Comparison of ENCODE assay signal across 1 cellular context in the genomic region with DNA sequence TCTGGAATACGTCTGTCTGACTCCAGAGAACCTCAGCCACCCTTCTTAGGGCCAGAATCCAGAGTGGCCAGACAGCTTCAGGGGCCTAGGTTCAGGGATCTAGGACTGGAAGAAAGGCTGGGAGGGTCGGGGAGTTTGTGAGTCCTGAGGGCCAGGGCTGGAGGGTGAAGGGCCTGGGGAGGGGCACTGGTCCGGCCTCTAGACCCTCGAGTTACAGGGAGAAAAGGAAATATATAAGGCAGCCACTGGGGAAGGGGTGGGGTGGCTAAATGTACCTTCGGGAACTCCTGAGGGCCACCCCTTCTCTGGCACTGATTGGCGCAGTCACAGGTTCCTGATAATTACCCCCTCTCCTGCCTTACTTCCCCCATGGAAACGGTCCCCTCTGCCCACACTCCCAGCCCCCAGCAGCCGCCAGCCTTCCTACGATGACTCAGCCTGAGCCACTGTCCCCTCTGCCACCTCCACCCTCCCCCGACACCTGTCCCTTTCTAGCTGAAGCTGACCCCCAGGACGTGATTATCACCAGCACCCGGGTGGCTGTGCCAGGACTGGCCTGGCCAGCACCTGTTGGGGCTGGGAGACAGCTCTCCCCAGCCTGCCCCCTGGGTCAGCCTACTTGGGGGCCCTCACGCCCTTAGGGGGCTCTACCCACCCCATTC.
TF ChIP-seq lines count a peak whose summit lies in the region.

No MANE protein-coding gene starts in this region.

TF ChIP-seq in HCT116, 20 proteins besides CTCF, POLR2A, EP300 and RAD21:
- TF ChIP-seq FOSL1 (IDR thresholded peaks at IDR 0.05; ENCODE audit: low read depth) (peak; percentile 41; the same call in 1 of the 2 replicates), REST (IDR thresholded peaks at IDR 0.05; ENCODE audit: low read depth) (no peak), MAX (IDR thresholded peaks at IDR 0.05) (no peak), ZFX (IDR thresholded peaks at IDR 0.05) (no peak), SP1 (IDR thresholded peaks at IDR 0.05; ENCODE audit: low read depth) (peak; percentile 16; the same call in 1 of the 2 replicates), CBX3 (IDR thresholded peaks at IDR 0.05; ENCODE audit: low read depth) (no peak), SRF (IDR thresholded peaks at IDR 0.05; ENCODE audit: low read depth) (no peak), YY1 (IDR thresholded peaks at IDR 0.05; ENCODE audit: extremely low read depth, insufficient replicate concordance, low read depth, low read length) (no peak), SIN3A (IDR thresholded peaks at IDR 0.05; ENCODE audit: low read depth) (no peak), TCF7L2 (IDR thresholded peaks at IDR 0.05; ENCODE audit: borderline replicate concordance, extremely low read depth, insufficient read depth, insufficient read length) (no peak), EGR1 (IDR thresholded peaks at IDR 0.05; ENCODE audit: low read depth) (no peak), POLR2AphosphoS5 (IDR thresholded peaks at IDR 0.05; ENCODE audit: low read depth, low read length) (0 out of 2 replicates have a peak, but pooled peaks have one; percentile 27)
- TF ChIP-seq, protein P1, sequence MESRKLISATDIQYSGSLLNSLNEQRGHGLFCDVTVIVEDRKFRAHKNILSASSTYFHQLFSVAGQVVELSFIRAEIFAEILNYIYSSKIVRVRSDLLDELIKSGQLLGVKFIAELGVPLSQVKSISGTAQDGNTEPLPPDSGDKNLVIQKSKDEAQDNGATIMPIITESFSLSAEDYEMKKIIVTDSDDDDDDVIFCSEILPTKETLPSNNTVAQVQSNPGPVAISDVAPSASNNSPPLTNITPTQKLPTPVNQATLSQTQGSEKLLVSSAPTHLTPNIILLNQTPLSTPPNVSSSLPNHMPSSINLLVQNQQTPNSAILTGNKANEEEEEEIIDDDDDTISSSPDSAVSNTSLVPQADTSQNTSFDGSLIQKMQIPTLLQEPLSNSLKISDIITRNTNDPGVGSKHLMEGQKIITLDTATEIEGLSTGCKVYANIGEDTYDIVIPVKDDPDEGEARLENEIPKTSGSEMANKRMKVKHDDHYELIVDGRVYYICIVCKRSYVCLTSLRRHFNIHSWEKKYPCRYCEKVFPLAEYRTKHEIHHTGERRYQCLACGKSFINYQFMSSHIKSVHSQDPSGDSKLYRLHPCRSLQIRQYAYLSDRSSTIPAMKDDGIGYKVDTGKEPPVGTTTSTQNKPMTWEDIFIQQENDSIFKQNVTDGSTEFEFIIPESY (IDR thresholded peaks at IDR 0.05; ENCODE audit: extremely low read depth, insufficient replicate concordance, low read length): no peak
- TF ChIP-seq, protein P2, sequence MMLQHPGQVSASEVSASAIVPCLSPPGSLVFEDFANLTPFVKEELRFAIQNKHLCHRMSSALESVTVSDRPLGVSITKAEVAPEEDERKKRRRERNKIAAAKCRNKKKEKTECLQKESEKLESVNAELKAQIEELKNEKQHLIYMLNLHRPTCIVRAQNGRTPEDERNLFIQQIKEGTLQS (IDR thresholded peaks at IDR 0.05): no peak
